In the genomic region with DNA sequence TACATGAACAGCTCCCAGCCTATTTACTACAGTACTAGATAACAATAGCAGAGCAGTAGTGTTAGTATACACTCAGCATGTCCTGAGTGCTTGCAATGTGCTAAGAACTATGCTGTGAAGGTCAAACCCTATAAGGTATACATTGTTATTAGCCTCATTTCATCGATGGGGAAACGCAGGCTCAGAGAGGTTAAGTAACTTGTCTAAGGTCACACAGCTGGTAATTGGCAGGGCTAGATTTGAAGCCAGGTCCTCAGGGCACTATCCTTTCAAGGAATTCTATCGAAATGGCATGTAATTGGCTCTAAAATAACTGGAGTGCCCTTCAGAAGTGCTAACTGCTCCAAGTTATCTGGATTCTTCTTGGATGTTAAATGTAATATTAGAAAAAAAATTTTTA, we compare ENCODE assay signal across 32 cellular contexts.
"Had no signal": no experiment of that assay in that cellular context is flagged by ENCODE, and none has a peak within 500 bp of the region (broad histone marks: within the 10 kb centered on the region; RNA-seq: fewer than 3 reads in every experiment).

No MANE protein-coding gene starts in this region.

- ATAC-seq: activated naive CD4-positive, alpha-beta T cell treated with anti-CD3 and anti-CD28 coated beads, Interleukin-2, amount 50 U/mL, for 72 hours; activated T-cell treated with anti-CD3 and anti-CD28 coated beads, Interleukin-2, amount 50 U/mL, for 72 hours; effector memory CD8-positive, alpha-beta T cell; gastroesophageal sphincter; heart right ventricle had no signal

- FAIRE-seq: astrocyte, bronchial epithelial cell, endometrium, endothelial cell of umbilical vein had no signal

- H3K27me3 ChIP-seq: brain microvascular endothelial cell had no signal

- H3K36me3 ChIP-seq: brain microvascular endothelial cell, esophagus squamous epithelium, gastroesophageal sphincter, heart right ventricle had no signal

- H3K9me3 ChIP-seq: esophagus squamous epithelium, gastroesophageal sphincter, heart right ventricle had no signal

- H3K27ac ChIP-seq: brain microvascular endothelial cell, epithelial cell of prostate, esophagus squamous epithelium, gastroesophageal sphincter, heart right ventricle had no signal

- H3K4me3 ChIP-seq: esophagus squamous epithelium, gastroesophageal sphincter, heart right ventricle had no signal

- H3K27me3 Mint-ChIP-seq: activated CD4-positive, alpha-beta memory T cell treated with anti-CD3 and anti-CD28 coated beads, Interleukin-2, amount 10 ng/mL, durations not matched to agents 7 days and 5 days; activated CD4-positive, alpha-beta T cell treated with anti-CD3 and anti-CD28 coated beads, Interleukin-2, amount 10 ng/mL, durations not matched to agents 7 days and 5 days had no signal

- H3K9me3 Mint-ChIP-seq: activated CD4-positive, alpha-beta memory T cell treated with anti-CD3 and anti-CD28 coated beads, Interleukin-2, amount 10 ng/mL, durations not matched to agents 7 days and 5 days; activated CD4-positive, alpha-beta T cell treated with anti-CD3 and anti-CD28 coated beads, Interleukin-2, amount 10 ng/mL, durations not matched to agents 7 days and 5 days; activated naive CD4-positive, alpha-beta T cell treated with anti-CD3 and anti-CD28 coated beads, Interleukin-2, amount 10 ng/mL, durations not matched to agents 7 days and 5 days; activated naive CD4-positive, alpha-beta T cell treated with anti-CD3 and anti-CD28 coated beads, Interleukin-2, amount 50 U/mL, for 72 hours; activated naive CD8-positive, alpha-beta T cell treated with anti-CD3 and anti-CD28 coated beads, Interleukin-2, amount 10 ng/mL, durations not matched to agents 7 days and 5 days; activated T-cell treated with anti-CD3 and anti-CD28 coated beads, Interleukin-2, amount 50 U/mL, for 24 hours; activated T-cell treated with anti-CD3 and anti-CD28 coated beads, Interleukin-2, amount 50 U/mL, for 72 hours; central memory CD8-positive, alpha-beta T cell; effector memory CD8-positive, alpha-beta T cell had no signal

- H3K4me3 Mint-ChIP-seq: activated CD4-positive, alpha-beta memory T cell treated with anti-CD3 and anti-CD28 coated beads, Interleukin-2, amount 10 ng/mL, durations not matched to agents 7 days and 5 days; activated CD4-positive, alpha-beta T cell treated with anti-CD3 and anti-CD28 coated beads, Interleukin-2, amount 10 ng/mL, durations not matched to agents 7 days and 5 days; activated naive CD4-positive, alpha-beta T cell treated with anti-CD3 and anti-CD28 coated beads, Interleukin-2, amount 10 ng/mL, durations not matched to agents 7 days and 5 days; activated naive CD8-positive, alpha-beta T cell treated with anti-CD3 and anti-CD28 coated beads, Interleukin-2, amount 10 ng/mL, durations not matched to agents 7 days and 5 days; activated T-cell treated with anti-CD3 and anti-CD28 coated beads, Interleukin-2, amount 50 U/mL, for 24 hours; activated T-cell treated with anti-CD3 and anti-CD28 coated beads, Interleukin-2, amount 50 U/mL, for 72 hours; central memory CD8-positive, alpha-beta T cell; effector memory CD8-positive, alpha-beta T cell had no signal

- H3K36me3 Mint-ChIP-seq: activated naive CD4-positive, alpha-beta T cell treated with anti-CD3 and anti-CD28 coated beads, Interleukin-2, amount 10 ng/mL, durations not matched to agents 7 days and 5 days; activated naive CD4-positive, alpha-beta T cell treated with anti-CD3 and anti-CD28 coated beads, Interleukin-2, amount 50 U/mL, for 72 hours; activated naive CD8-positive, alpha-beta T cell treated with anti-CD3 and anti-CD28 coated beads, Interleukin-2, amount 10 ng/mL, durations not matched to agents 7 days and 5 days had no signal

- DNase-seq: activated CD4-positive, alpha-beta memory T cell treated with anti-CD3 and anti-CD28 coated beads, Interleukin-2, amount 10 ng/mL, durations not matched to agents 7 days and 5 days; activated CD4-positive, alpha-beta T cell treated with anti-CD3 and anti-CD28 coated beads for 4 hours; activated CD4-positive, alpha-beta T cell treated with anti-CD3 and anti-CD28 coated beads, Interleukin-2, amount 10 ng/mL, durations not matched to agents 7 days and 5 days; activated CD4-positive, alpha-beta T cell treated with anti-CD3 and anti-CD28 coated beads, Interleukin-2, amount 50 U/mL, for 4 hours; activated CD4-positive, CD25-positive, alpha-beta regulatory T cell; activated CD4-positive, CD25-positive, alpha-beta regulatory T cell treated with anti-CD3 and anti-CD28 coated beads, Interleukin-2, amount 50 U/mL, for 72 hours; activated CD8-positive, alpha-beta memory T cell treated with anti-CD3 and anti-CD28 coated beads, Interleukin-2, amount 50 U/mL, for 48 hours; activated gamma-delta T cell; activated naive CD4-positive, alpha-beta T cell; activated naive CD4-positive, alpha-beta T cell treated with anti-CD3 and anti-CD28 coated beads, Interleukin-2, amount 10 ng/mL, durations not matched to agents 7 days and 5 days; activated naive CD8-positive, alpha-beta T cell treated with anti-CD3 and anti-CD28 coated beads, Interleukin-2, amount 10 ng/mL, durations not matched to agents 7 days and 5 days; activated T-cell treated with anti-CD3 and anti-CD28 coated beads for 4 hours; activated T-cell treated with anti-CD3 and anti-CD28 coated beads, Interleukin-2, amount 50 U/mL, for 24 hours; activated T-cell treated with anti-CD3 and anti-CD28 coated beads, Interleukin-2, amount 50 U/mL, for 72 hours; anterior cingulate cortex; brain microvascular endothelial cell; cortex of kidney; dermis blood vessel endothelial cell; effector CD4-positive, alpha-beta T cell; effector memory CD8-positive, alpha-beta T cell; esophagus squamous epithelium; foreskin melanocyte; heart right ventricle; T-helper 2 cell had no signal

- H3K4me1 Mint-ChIP-seq: activated CD4-positive, alpha-beta memory T cell treated with anti-CD3 and anti-CD28 coated beads, Interleukin-2, amount 10 ng/mL, durations not matched to agents 7 days and 5 days; activated CD4-positive, alpha-beta T cell treated with anti-CD3 and anti-CD28 coated beads, Interleukin-2, amount 10 ng/mL, durations not matched to agents 7 days and 5 days; activated naive CD4-positive, alpha-beta T cell treated with anti-CD3 and anti-CD28 coated beads, Interleukin-2, amount 10 ng/mL, durations not matched to agents 7 days and 5 days; activated naive CD8-positive, alpha-beta T cell treated with anti-CD3 and anti-CD28 coated beads, Interleukin-2, amount 10 ng/mL, durations not matched to agents 7 days and 5 days; central memory CD8-positive, alpha-beta T cell had no signal

- H3K27ac Mint-ChIP-seq: activated CD4-positive, alpha-beta memory T cell treated with anti-CD3 and anti-CD28 coated beads, Interleukin-2, amount 10 ng/mL, durations not matched to agents 7 days and 5 days; activated CD4-positive, alpha-beta T cell treated with anti-CD3 and anti-CD28 coated beads, Interleukin-2, amount 10 ng/mL, durations not matched to agents 7 days and 5 days; activated naive CD4-positive, alpha-beta T cell treated with anti-CD3 and anti-CD28 coated beads, Interleukin-2, amount 10 ng/mL, durations not matched to agents 7 days and 5 days; activated naive CD4-positive, alpha-beta T cell treated with anti-CD3 and anti-CD28 coated beads, Interleukin-2, amount 50 U/mL, for 72 hours; activated naive CD8-positive, alpha-beta T cell treated with anti-CD3 and anti-CD28 coated beads, Interleukin-2, amount 10 ng/mL, durations not matched to agents 7 days and 5 days; activated T-cell treated with anti-CD3 and anti-CD28 coated beads, Interleukin-2, amount 50 U/mL, for 24 hours; activated T-cell treated with anti-CD3 and anti-CD28 coated beads, Interleukin-2, amount 50 U/mL, for 72 hours; effector memory CD8-positive, alpha-beta T cell had no signal
